In the genomic region with DNA sequence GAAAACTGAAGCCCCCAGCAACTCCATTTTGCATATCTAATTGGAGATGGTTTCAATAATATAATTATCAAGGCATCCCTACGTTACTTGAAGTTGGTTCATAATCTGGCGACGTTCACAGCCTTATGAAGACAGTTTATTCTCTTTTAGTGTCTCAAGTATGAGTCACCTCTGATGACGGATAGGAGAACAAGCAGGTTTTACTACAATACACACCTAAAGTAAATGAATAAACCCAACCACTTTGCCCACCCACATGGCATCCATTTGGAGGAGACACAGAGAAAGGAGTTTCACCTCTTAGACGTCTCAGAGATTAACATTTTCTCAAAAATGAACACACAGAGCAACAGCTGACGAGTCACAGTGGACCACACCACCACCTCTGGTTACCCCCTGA, we compare ENCODE assay signal across 19 cellular contexts. TPM values are rescaled to one million over a fixed set of nuclear protein-coding genes. Genes with fewer than 3 reads are reported as not detected.
DNase-seq lines count a peak whose midpoint lies in the region; ATAC-seq and TF ChIP-seq lines count a peak whose summit lies in the region.
"Had no signal": no experiment of that assay in that cellular context is flagged by ENCODE, and none has a peak within 500 bp of the region (broad histone marks: within the 10 kb centered on the region; RNA-seq: fewer than 3 reads in every experiment).

No MANE protein-coding gene starts in this region.

- H3K27me3 Mint-ChIP-seq in activated CD4-positive, alpha-beta T cell treated with anti-CD3 and anti-CD28 coated beads for 36 hours, result peaks cover 10% of the 10 kb centered on the region

- peak; percentile 35 for DNase-seq in activated CD4-positive, alpha-beta T cell treated with anti-CD3 and anti-CD28 coated beads for 36 hours
- no peak for DNase-seq in activated CD4-positive, alpha-beta T cell treated with anti-CD3 and anti-CD28 coated beads, Interleukin-2, amount 50 U/mL, for 4 hours
- DNase-seq in RWPE1 (ENCODE audit: low spot score), result peak; percentile 62
- peak; percentile 61 for DNase-seq in hepatocyte (ENCODE audit: low spot score)
- DNase-seq in superior temporal gyrus (ENCODE audit: extremely low spot score), result peak; percentile 11
- DNase-seq in GM23248, result no peak
- no peak for DNase-seq in psoas muscle
- DNase-seq: activated CD4-positive, alpha-beta T cell treated with anti-CD3 and anti-CD28 coated beads, Interleukin-2, amount 10 ng/mL, durations not matched to agents 7 days and 5 days; DMS 273 treated with DMSO at 0.1 percent for 48 hours; left ventricle myocardium inferior; NCI-H1694 treated with DMSO at 0.1 percent for 48 hours; NCI-H345; ovary; stimulated activated CD4-positive, alpha-beta T cell treated with anti-CD3 and anti-CD28 coated beads, Interleukin-4, amount 100 ng/mL, for 1 hour; testis had no signal

- no peaks in the 10 kb centered on the region for H3K36me3 Mint-ChIP-seq in activated CD4-positive, alpha-beta T cell treated with anti-CD3 and anti-CD28 coated beads for 36 hours (ENCODE audit: low read depth)

- H3F3A ChIP-seq in GM23248 (ENCODE audit: insufficient read depth), result peaks cover 28% of the 10 kb centered on the region

- H3K36me3 ChIP-seq in hepatocyte (replicated peaks; ENCODE audit: insufficient read depth, low read depth) (no peaks in the 10 kb centered on the region), GM23248 (ENCODE audit: low read depth) (no peaks in the 10 kb centered on the region), psoas muscle (ENCODE audit: insufficient read depth in 1 of 2, low read depth in 1 of 2) (no peaks in the 10 kb centered on the region)
- H3K36me3 ChIP-seq: left ventricle myocardium inferior, ovary had no signal

- no peak overlapping the region for H3K4me3 Mint-ChIP-seq in activated CD4-positive, alpha-beta T cell treated with anti-CD3 and anti-CD28 coated beads for 36 hours
- H3K4me3 Mint-ChIP-seq: activated CD4-positive, alpha-beta T cell treated with anti-CD3 and anti-CD28 coated beads, Interleukin-2, amount 10 ng/mL, durations not matched to agents 7 days and 5 days had no signal

- H3K4me1 Mint-ChIP-seq in activated CD4-positive, alpha-beta T cell treated with anti-CD3 and anti-CD28 coated beads for 36 hours, result peaks cover 24% of the 10 kb centered on the region
- H3K4me1 Mint-ChIP-seq: activated CD4-positive, alpha-beta T cell treated with anti-CD3 and anti-CD28 coated beads, Interleukin-2, amount 10 ng/mL, durations not matched to agents 7 days and 5 days had no signal

- H3K9ac ChIP-seq in GM23248, result no peak overlapping the region

- H3K9me2 ChIP-seq in hepatocyte (replicated peaks; ENCODE audit: insufficient read depth), result no peaks in the 10 kb centered on the region
- no peaks in the 10 kb centered on the region for H3K9me2 ChIP-seq in GM23248 (ENCODE audit: insufficient read depth)

- no peak for TF ChIP-seq CTCF in RWPE1 (conservative IDR thresholded peaks at IDR 0.05; ENCODE audit: low read depth)
- TF ChIP-seq CTCF in hepatocyte (IDR thresholded peaks at IDR 0.05; ENCODE audit: poor library complexity), result no peak
- no peak for TF ChIP-seq CTCF in psoas muscle (IDR thresholded peaks at IDR 0.05)

- no peak overlapping the region for H2AFZ ChIP-seq in hepatocyte
- no peak overlapping the region for H2AFZ ChIP-seq in GM23248

- no peak overlapping the region for H3K27ac ChIP-seq in RWPE1
- H3K27ac ChIP-seq in hepatocyte, result peak overlapping the region; percentile 93
- H3K27ac ChIP-seq in GM23248, result no peak overlapping the region
- H3K27ac ChIP-seq in psoas muscle, result no peak overlapping the region
- H3K27ac ChIP-seq: C4-2B, coronary artery, left ventricle myocardium inferior, ovary, testis had no signal

- 71% methylated on average over 6 of the region's 6 CpGs for WGBS in hepatocyte (ENCODE audit: low lambda C conversion rate, missing lambda C conversion rate)
- 89 to 90% methylated on average over 6 of the region's 6 CpGs for WGBS in GM23248 (ENCODE audit: low coverage in 1 of 2, low lambda C conversion rate in 2 of 2, missing lambda C conversion rate in 2 of 2), 2 experiments
- WGBS in psoas muscle, 3 donors, result 87 to 91% (median 88%) methylated on average over 6 of the region's 6 CpGs

- peak overlapping the region; percentile 46 for H3K4me2 ChIP-seq in hepatocyte
- no peak overlapping the region for H3K4me2 ChIP-seq in GM23248 (ENCODE audit: unreplicated experiment)

- H3K79me2 ChIP-seq in hepatocyte (peaks cover 94% of the 10 kb centered on the region), GM23248 (ENCODE audit: insufficient read depth) (no peaks in the 10 kb centered on the region)

- in situ Hi-C loops in GM23248 (cut with MboI), result no loop called here

- POLR2A ChIA-PET in activated CD4-positive, alpha-beta T cell treated with anti-CD3 and anti-CD28 coated beads for 36 hours (lab: Charles Lee), result no interaction called here
- POLR2A ChIA-PET in RWPE1 (lab: Yijun Ruan, JAX; ENCODE audit: low non-redundant PET), result no interaction called here

- CTCF ChIA-PET in activated CD4-positive, alpha-beta T cell treated with anti-CD3 and anti-CD28 coated beads for 36 hours (lab: Charles Lee), result no interaction called here
- CTCF ChIA-PET in RWPE1 (lab: Yijun Ruan, JAX), result no interaction called here

- H3K27me3 ChIP-seq in hepatocyte, result no peaks in the 10 kb centered on the region
- no peaks in the 10 kb centered on the region for H3K27me3 ChIP-seq in GM23248 (replicated peaks; ENCODE audit: insufficient read depth)
- H3K27me3 ChIP-seq in psoas muscle (ENCODE audit: insufficient read depth in 3 of 3, low read length in 2 of 3), result peaks cover 0 to 2% (median 0%) of the 10 kb centered on the region in 3 donors
- H3K27me3 ChIP-seq: ovary, testis had no signal

- ATAC-seq in activated CD4-positive, alpha-beta T cell treated with anti-CD3 and anti-CD28 coated beads for 36 hours, result peak; percentile 59
- ATAC-seq in HG03039 (IDR thresholded peaks at IDR 0.05; ENCODE audit: unreplicated experiment), result no peak
- no peak for ATAC-seq in psoas muscle

- H3K4me1 ChIP-seq in hepatocyte (ENCODE audit: insufficient read depth) (peaks cover 63% of the 10 kb centered on the region), GM23248 (ENCODE audit: insufficient read depth) (peaks cover 29% of the 10 kb centered on the region), psoas muscle (no peaks in the 10 kb centered on the region)
- H3K4me1 ChIP-seq: testis had no signal

- H3K4me3 ChIP-seq in hepatocyte (no peak overlapping the region), GM23248 (no peak overlapping the region), psoas muscle (no peak overlapping the region)
- H3K4me3 ChIP-seq: coronary artery, left ventricle myocardium inferior, ovary, testis had no signal

- H3K9me3 ChIP-seq in hepatocyte (ENCODE audit: low read depth), result no peaks in the 10 kb centered on the region
- no peaks in the 10 kb centered on the region for H3K9me3 ChIP-seq in GM23248 (ENCODE audit: low read depth)
- H3K9me3 ChIP-seq in psoas muscle, result no peaks in the 10 kb centered on the region
- H3K9me3 ChIP-seq: left ventricle myocardium inferior, ovary, testis had no signal

- H4K20me1 ChIP-seq in hepatocyte (ENCODE audit: insufficient read depth, poor library complexity, severe bottlenecking), result peaks cover 6% of the 10 kb centered on the region
- no peaks in the 10 kb centered on the region for H4K20me1 ChIP-seq in GM23248 (ENCODE audit: insufficient read depth)

- intact Hi-C loops in activated CD4-positive, alpha-beta T cell treated with anti-CD3 and anti-CD28 coated beads for 36 hours (cut with DNase I, micrococcal nuclease), result no loop called here
- intact Hi-C loops in psoas muscle (cut with DNase I), result no loop called here

- no peak overlapping the region for H3K27ac Mint-ChIP-seq in activated CD4-positive, alpha-beta T cell treated with anti-CD3 and anti-CD28 coated beads for 36 hours
- H3K27ac Mint-ChIP-seq: activated CD4-positive, alpha-beta T cell treated with anti-CD3 and anti-CD28 coated beads, Interleukin-2, amount 10 ng/mL, durations not matched to agents 7 days and 5 days had no signal

- no peaks in the 10 kb centered on the region for H3K9me3 Mint-ChIP-seq in activated CD4-positive, alpha-beta T cell treated with anti-CD3 and anti-CD28 coated beads for 36 hours (ENCODE audit: low read depth)
- H3K9me3 Mint-ChIP-seq: activated CD4-positive, alpha-beta T cell treated with anti-CD3 and anti-CD28 coated beads, Interleukin-2, amount 10 ng/mL, durations not matched to agents 7 days and 5 days had no signal

RNA-seq across cellular contexts. Expression of gene BCL11A, which starts 40.8 kb away (rescaled TPM):
- under 1 TPM; 0.57 to 0.98 TPM for total RNA-seq in activated CD4-positive, alpha-beta T cell treated with anti-CD3 and anti-CD28 coated beads for 36 hours
- total RNA-seq in hepatocyte, result 11.6 and 14.4 TPM in 2 replicates
- polyA plus RNA-seq in hepatocyte, result 18.4 and 22.6 TPM in 2 replicates
- total RNA-seq in GM23248 (2014; rRNA removed; shearing (Covaris generic)), result 1.8 and 3.5 TPM in 2 replicates
- polyA plus RNA-seq in GM23248 (2016; fragmentation: Nextera tagmentation; extraction: Ambion mirVana), result 8.9 and 9.6 TPM in 2 replicates
- total RNA-seq in psoas muscle, result under 1 TPM; 0.24 to 0.66 (median 0.55) TPM
- polyA plus RNA-seq in psoas muscle, result under 1 TPM in 2 of 3 donors, not detected in 1; 0.01 to 0.05 TPM
- total RNA-seq: A172 had no signal

Comparison
In these comparisons a context has a peak if more than half of its experiments do, and no peak if none do; other contexts are left out.
1. DNase-seq: peak in activated CD4-positive, alpha-beta T cell treated with anti-CD3 and anti-CD28 coated beads for 36 hours (single experiment), RWPE1 (single experiment), hepatocyte (single experiment) and superior temporal gyrus (single experiment); none in activated CD4-positive, alpha-beta T cell treated with anti-CD3 and anti-CD28 coated beads, Interleukin-2, amount 50 U/mL, for 4 hours (0 of 2), GM23248 (single experiment) and psoas muscle (0 of 2).